1 cellular context compared by ENCODE assay signal in genomic region chr1:15523104-15523921, GRCh38.
A peak's percentile ranks its signal among the peaks of the same experiment; 100 is the strongest.
TF ChIP-seq lines count a peak whose summit lies in the region.

No MANE protein-coding gene starts in this region.

TF ChIP-seq in GM12878, 131 proteins besides CTCF, POLR2A, EP300 and RAD21:
- TF ChIP-seq ZNF687 (IDR thresholded peaks at IDR 0.05) (no peak), IRF5 (IDR thresholded peaks at IDR 0.05; ENCODE audit: borderline replicate concordance) (no peak), POLR2AphosphoS2 (IDR thresholded peaks at IDR 0.05; ENCODE audit: low read depth, low read length) (0 out of 2 replicates have a peak, but pooled peaks have one; percentile 1), HCFC1 (IDR thresholded peaks at IDR 0.05; ENCODE audit: low read length) (no peak), NFXL1 (IDR thresholded peaks at IDR 0.05; ENCODE audit: borderline replicate concordance) (no peak), SPI1 (IDR thresholded peaks at IDR 0.05; ENCODE audit: borderline replicate concordance, insufficient read depth, low read depth, low read length) (peak; percentile 58; the same call in 1 of the 2 replicates), TCF3 (IDR thresholded peaks at IDR 0.05; ENCODE audit: borderline replicate concordance, insufficient read depth, low read depth, low read length) (no peak), SRF (IDR thresholded peaks at IDR 0.05; ENCODE audit: low read depth in 2 of 2, low read length in 2 of 2) (no peak)
